8 cellular contexts compared by ENCODE assay signal in the genomic region with DNA sequence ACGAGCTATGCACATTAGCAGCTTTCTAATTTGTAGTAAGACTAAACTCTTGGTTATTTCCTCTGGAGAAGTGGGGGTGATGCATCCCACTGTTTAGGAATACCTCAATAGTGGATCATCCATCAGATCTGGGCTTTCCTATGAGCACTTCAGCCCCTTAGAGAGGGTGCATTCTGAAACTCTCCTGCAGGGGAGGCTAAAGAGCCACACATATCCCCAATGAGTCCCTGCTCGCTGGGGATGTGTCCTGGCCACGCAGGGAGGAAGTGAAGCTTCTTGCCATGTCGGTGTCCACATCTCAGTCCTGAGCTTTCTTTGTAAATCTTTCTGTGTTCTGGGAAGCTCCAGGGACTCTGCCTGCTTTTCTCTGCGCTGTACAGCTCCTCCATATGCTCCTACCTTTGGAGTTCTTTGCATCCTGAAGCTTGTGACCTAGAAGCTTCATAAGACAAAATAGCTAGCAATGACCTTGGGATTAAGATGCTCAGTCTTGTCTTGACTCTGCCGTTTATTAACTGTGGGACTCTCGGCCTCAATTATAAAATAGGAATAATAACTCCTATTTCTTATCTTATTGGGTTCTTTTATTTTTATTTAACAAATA. TPM values are rescaled to one million over a fixed set of nuclear protein-coding genes. Genes with fewer than 3 reads are reported as not detected.
A peak's percentile ranks its signal among the peaks of the same experiment; 100 is the strongest.
DNase-seq lines count a peak whose midpoint lies in the region; ATAC-seq, FAIRE-seq and TF ChIP-seq lines count a peak whose summit lies in the region.

No MANE protein-coding gene starts in this region.

- 21 to 30% methylated on average over 7 of the region's 7 CpGs for WGBS in pancreas, 2 donors

- H3K4me3 ChIP-seq in Panc1 (ENCODE audit: low read depth in 2 of 2, low read length in 2 of 2) (no peak overlapping the region), pancreas (no peak overlapping the region)

- no peaks in the 10 kb centered on the region for H3K36me3 ChIP-seq in Panc1 (ENCODE audit: control insufficient read depth, insufficient read depth, low read length)
- H3K36me3 ChIP-seq in pancreas, result no peaks in the 10 kb centered on the region

- CTCF ChIA-PET in Panc1 (lab: Charles Lee), result interaction anchor here (0.6 to 5.6 kb wide), 10 partner anchors 100 to 428 kb away, joined by 3 to 152 read pairs (median 6); no protein-coding TSS in a partner anchor

- no TSS peak for BruUV-seq in Panc1 (replicated peaks; lab: Mats Ljungman, UMichigan)

- H3K27ac ChIP-seq in Panc1 (ENCODE audit: low read length) (peak overlapping the region; percentile 83), pancreas (no peak overlapping the region)

- H3K4me1 ChIP-seq in Panc1 (ENCODE audit: control insufficient read depth, insufficient read depth, low read length) (peaks cover 15% of the 10 kb centered on the region), pancreas (peaks cover 0 to 5% (median 0%) of the 10 kb centered on the region in 3 donors)

- POLR2A ChIA-PET in Panc1 (lab: Charles Lee), result no interaction called here

- in situ Hi-C loops in Panc1 (cut with HindIII; ENCODE audit: low pct_unique_long_range_greater_than_20kb, low sequenced_read_pairs), result loop anchor here (25.0 kb wide), 1 partner anchor 368 kb away; no protein-coding TSS in a partner anchor

- intact Hi-C loops in Panc1 (cut with micrococcal nuclease; ENCODE audit: unreplicated experiment), result loop anchor here (1.0 to 10.0 kb wide), 5 partner anchors 100 to 394 kb away; no protein-coding TSS in a partner anchor
- intact Hi-C loops in pancreas (cut with DNase I), result loop anchor here in 2 of 3 donors (2.0 to 5.0 kb wide), 2 partner anchors 359 to 362 kb away; no protein-coding TSS in a partner anchor

- peak; percentile 69 for TF ChIP-seq CTCF in D721Med (IDR thresholded peaks at IDR 0.05; ENCODE audit: insufficient read depth, missing control alignments)
- TF ChIP-seq CTCF in Panc1 (IDR thresholded peaks at IDR 0.05), result peak; percentile 97
- peak; percentile 59 to 76 (median 62) for TF ChIP-seq CTCF in pancreas (IDR thresholded peaks at IDR 0.05)

- no peak for FAIRE-seq in D721Med (lab: Jason Lieb, UNC)
- FAIRE-seq in pancreas (lab: Jason Lieb, UNC), result no peak

- ATAC-seq in GM19395 (IDR thresholded peaks at IDR 0.05; ENCODE audit: unreplicated experiment), result peak; percentile 92
- ATAC-seq in HG03571 (IDR thresholded peaks at IDR 0.05; ENCODE audit: unreplicated experiment), result peak; percentile 89
- peak; percentile 92 for ATAC-seq in Panc1
- peak; percentile 74 to 95 (median 92) for ATAC-seq in pancreas

- no peak for DNase-seq in D721Med (ENCODE audit: insufficient read length, low spot score)
- peak; percentile 73 for DNase-seq in Panc1 (ENCODE audit: low read depth, low spot score)
- peak; percentile 29 for DNase-seq in activated effector memory CD4-positive, alpha-beta T cell treated with Interleukin-2 at 50 U/mL for 16 hours
- peak; percentile 64 for DNase-seq in germinal center (ENCODE audit: low spot score)
- DNase-seq in pancreas, result peak in 5 of 6 donors; percentile 24 to 62 (median 41)
- DNase-seq in NCI-H2171 treated with DMSO at 0.1 percent for 48 hours (lab: John Stamatoyannopoulos, UW), result no peak

- H3K27me3 ChIP-seq in Panc1 (ENCODE audit: control insufficient read depth, insufficient read depth, low read length) (peaks cover 7% of the 10 kb centered on the region; the same call in 1 of the 2 replicates), pancreas (no peaks in the 10 kb centered on the region)

- H3K9me3 ChIP-seq in Panc1 (ENCODE audit: control insufficient read depth, insufficient read depth, low read depth, low read length) (no peaks in the 10 kb centered on the region), pancreas (no peaks in the 10 kb centered on the region)

RNA-seq across cellular contexts. Expression of gene MASP1, which starts 28.3 kb away (rescaled TPM):
- total RNA-seq in Panc1 (2021; ENCODE audit: unreplicated experiment), result not detected
- polyA plus RNA-seq in Panc1 (2012; ENCODE audit: insufficient read length), result not detected
- total RNA-seq in pancreas, result 1 to 10 TPM in 2 of 6 donors, under 1 TPM in 4; 0.06 to 1.3 (median 0.43) TPM
- polyA plus RNA-seq in pancreas, result under 1 TPM; 0.30 to 0.31 TPM

RNA-seq across cellular contexts. Expression of gene RTP4, which starts 48.4 kb away (rescaled TPM):
- total RNA-seq in Panc1 (2021; ENCODE audit: unreplicated experiment), result 2.5 TPM
- 0.65 TPM for polyA plus RNA-seq in Panc1 (2012; ENCODE audit: insufficient read length)
- total RNA-seq in pancreas, result 1 to 10 TPM in 5 of 6 donors, under 1 TPM in 1; 0.95 to 5.5 (median 1.7) TPM
- polyA plus RNA-seq in pancreas, result 1 to 10 TPM; 3.1 to 3.2 TPM

Comparison
In these comparisons a context has a peak if more than half of its experiments do, and no peak if none do; other contexts are left out.
1. DNase-seq: peak in Panc1 (single experiment), activated effector memory CD4-positive, alpha-beta T cell treated with Interleukin-2 at 50 U/mL for 16 hours (single experiment), germinal center (single experiment) and pancreas (5 of 6); none in D721Med (single experiment) and NCI-H2171 treated with DMSO at 0.1 percent for 48 hours (single experiment).
2. Peak in every context shown above with its lines, with median percentiles within 50 percentile points of each other: CTCF ChIP-seq and ATAC-seq.